In genomic region chr3:43330981-43331380, GRCh38 we compare ENCODE assay signal across 20 cellular contexts. TPM values are rescaled to one million over a fixed set of nuclear protein-coding genes. Genes with fewer than 3 reads are reported as not detected.
DNase-seq lines count a peak whose midpoint lies in the region; FAIRE-seq and TF ChIP-seq lines count a peak whose summit lies in the region.
"Had no signal": no experiment of that assay in that cellular context is flagged by ENCODE, and none has a peak within 500 bp of the region (broad histone marks: within the 10 kb centered on the region; RNA-seq: fewer than 3 reads in every experiment).

No MANE protein-coding gene starts in this region.

- no peaks in the 10 kb centered on the region for H3K27me3 Mint-ChIP-seq in activated naive CD8-positive, alpha-beta T cell
- H3K27me3 Mint-ChIP-seq in CD4-positive, alpha-beta memory T cell, result no peaks in the 10 kb centered on the region
- no peaks in the 10 kb centered on the region for H3K27me3 Mint-ChIP-seq in T-helper 2 cell treated with Interferon-gamma antibody and Interleukin-4, amounts not matched to agents 5 μg/mL and 100 μg/mL, for 36 hours (ENCODE audit: low read depth)
- H3K27me3 Mint-ChIP-seq: activated CD4-positive, alpha-beta memory T cell treated with anti-CD3 and anti-CD28 coated beads for 36 hours; progenitor cell of endocrine pancreas; type B pancreatic cell had no signal

- peaks cover 25% of the 10 kb centered on the region for H3K36me3 Mint-ChIP-seq in activated naive CD8-positive, alpha-beta T cell
- H3K36me3 Mint-ChIP-seq in CD4-positive, alpha-beta memory T cell, result peaks cover 43 to 48% of the 10 kb centered on the region in 2 donors
- H3K36me3 Mint-ChIP-seq in T-helper 2 cell treated with Interferon-gamma antibody and Interleukin-4, amounts not matched to agents 5 μg/mL and 100 μg/mL, for 36 hours (ENCODE audit: low read depth), result peaks cover 60% of the 10 kb centered on the region

- H3K36me3 ChIP-seq in CD4-positive, alpha-beta memory T cell (ENCODE audit: insufficient read depth, low read length), result peaks cover 26% of the 10 kb centered on the region

- intact Hi-C loops in CD4-positive, alpha-beta memory T cell (cut with micrococcal nuclease), result no loop called here

- TF ChIP-seq CTCF in AG10803 (conservative IDR thresholded peaks at IDR 0.05; ENCODE audit: low read length), result no peak
- TF ChIP-seq CTCF in fibroblast of the aortic adventitia (IDR thresholded peaks at IDR 0.05; ENCODE audit: insufficient read depth, low read length), result no peak

- no peak overlapping the region for H3K27ac ChIP-seq in CD4-positive, alpha-beta memory T cell (ENCODE audit: low read depth, low read length)
- H3K27ac ChIP-seq: esophagus muscularis mucosa had no signal

- H3K4me3 ChIP-seq in AG10803 (ENCODE audit: low read length), result no peak overlapping the region
- no peak overlapping the region for H3K4me3 ChIP-seq in fibroblast of the aortic adventitia (ENCODE audit: low read depth, low read length)
- no peak overlapping the region for H3K4me3 ChIP-seq in CD4-positive, alpha-beta memory T cell (ENCODE audit: low read length in 2 of 2)
- H3K4me3 ChIP-seq: esophagus muscularis mucosa, skin epidermis had no signal

- POLR2A ChIA-PET in CD4-positive, alpha-beta memory T cell (lab: Charles Lee; ENCODE audit: partially characterized antibody), result no interaction called here

- H3K27me3 ChIP-seq in CD4-positive, alpha-beta memory T cell (ENCODE audit: insufficient read depth, low read length), result no peaks in the 10 kb centered on the region
- H3K27me3 ChIP-seq: esophagus muscularis mucosa had no signal

- H3K9me3 Mint-ChIP-seq in activated naive CD8-positive, alpha-beta T cell (ENCODE audit: low read depth), result peaks cover 7% of the 10 kb centered on the region
- peaks cover 0 to 12% (median 10%) of the 10 kb centered on the region in 8 donors for H3K9me3 Mint-ChIP-seq in CD4-positive, alpha-beta memory T cell
- peaks cover 20% of the 10 kb centered on the region for H3K9me3 Mint-ChIP-seq in T-helper 2 cell treated with Interferon-gamma antibody and Interleukin-4, amounts not matched to agents 5 μg/mL and 100 μg/mL, for 36 hours
- H3K9me3 Mint-ChIP-seq: type B pancreatic cell had no signal

- H3K27ac Mint-ChIP-seq in activated naive CD8-positive, alpha-beta T cell, result peak overlapping the region; percentile 83
- peak overlapping the region in 3 of 7 donors; percentile 35 to 58 (median 40) for H3K27ac Mint-ChIP-seq in CD4-positive, alpha-beta memory T cell
- no peak overlapping the region for H3K27ac Mint-ChIP-seq in T-helper 2 cell treated with Interferon-gamma antibody and Interleukin-4, amounts not matched to agents 5 μg/mL and 100 μg/mL, for 36 hours
- H3K27ac Mint-ChIP-seq: activated CD4-positive, alpha-beta memory T cell treated with anti-CD3 and anti-CD28 coated beads for 36 hours; activated T-helper 1 cell treated with anti-CD3 and anti-CD28 coated beads, Interleukin-12 subunit alpha, Interleukin-12 subunit beta, Interleukin-2, Interleukin-4 antibody, amounts not matched to agents 30 ng/mL and 10 ng/mL and 1 ng/mL, durations not matched to agents 14 hours and 24 hours and 36 hours; progenitor cell of endocrine pancreas; type B pancreatic cell had no signal

- no peak overlapping the region for H3K4me3 Mint-ChIP-seq in activated naive CD8-positive, alpha-beta T cell
- H3K4me3 Mint-ChIP-seq in CD4-positive, alpha-beta memory T cell, result no peak overlapping the region
- H3K4me3 Mint-ChIP-seq in T-helper 2 cell treated with Interferon-gamma antibody and Interleukin-4, amounts not matched to agents 5 μg/mL and 100 μg/mL, for 36 hours, result no peak overlapping the region
- H3K4me3 Mint-ChIP-seq: activated CD4-positive, alpha-beta memory T cell treated with anti-CD3 and anti-CD28 coated beads for 36 hours; activated T-helper 1 cell treated with anti-CD3 and anti-CD28 coated beads, Interleukin-12 subunit alpha, Interleukin-12 subunit beta, Interleukin-2, Interleukin-4 antibody, amounts not matched to agents 30 ng/mL and 10 ng/mL and 1 ng/mL, durations not matched to agents 14 hours and 24 hours and 36 hours; type B pancreatic cell had no signal

- peaks cover 48% of the 10 kb centered on the region for H3K4me1 ChIP-seq in CD4-positive, alpha-beta memory T cell (ENCODE audit: insufficient read depth, low read length)

- peak; percentile 27 for FAIRE-seq in G401.6 (lab: Jason Lieb, UNC)
- FAIRE-seq: islet of Langerhans had no signal

- peaks cover 0 to 10% of the 10 kb centered on the region in 2 donors for H3K9me3 ChIP-seq in CD4-positive, alpha-beta memory T cell (ENCODE audit: control insufficient read depth in 1 of 2, low read length in 2 of 2)

- peak; percentile 43 for DNase-seq in AG10803 (ENCODE audit: low read depth)
- peak; percentile 5 for DNase-seq in fibroblast of the aortic adventitia (ENCODE audit: low read depth)
- no peak for DNase-seq in CD4-positive, alpha-beta memory T cell
- DNase-seq in activated CD8-positive, alpha-beta memory T cell treated with anti-CD3 and anti-CD28 coated beads, Interleukin-2, amount 50 U/mL, for 4 hours, result no peak
- no peak for DNase-seq in T-helper 2 cell treated with Interferon-gamma antibody and Interleukin-4, amounts not matched to agents 5 μg/mL and 100 μg/mL, for 36 hours (ENCODE audit: low spot score)
- no peak for DNase-seq in HuH-7.5 (ENCODE audit: low spot score)
- DNase-seq: activated CD4-positive, alpha-beta memory T cell treated with anti-CD3 and anti-CD28 coated beads for 36 hours; EL; NCI-H1436; SIG-M5; stimulated activated naive CD8-positive, alpha-beta T cell treated with anti-CD3 and anti-CD28 coated beads, Interleukin-15, Interleukin-2, amounts not matched to agents 100 U/mL and 50 U/mL, for 24 hours; T-helper 1 cell had no signal

- H3K4me1 Mint-ChIP-seq in activated naive CD8-positive, alpha-beta T cell (ENCODE audit: low read depth), result peaks cover 66% of the 10 kb centered on the region
- peaks cover 36 to 58% (median 44%) of the 10 kb centered on the region in 4 donors for H3K4me1 Mint-ChIP-seq in CD4-positive, alpha-beta memory T cell
- peaks cover 25% of the 10 kb centered on the region for H3K4me1 Mint-ChIP-seq in T-helper 2 cell treated with Interferon-gamma antibody and Interleukin-4, amounts not matched to agents 5 μg/mL and 100 μg/mL, for 36 hours (ENCODE audit: low read depth)

- CTCF ChIA-PET in CD4-positive, alpha-beta memory T cell (lab: Charles Lee; ENCODE audit: partially characterized antibody), result no interaction called here

RNA-seq across cellular contexts. Expression of gene SNRK, which starts 44.6 kb away (rescaled TPM):
- 17.3 and 24.9 TPM in 2 replicates for total RNA-seq in fibroblast of the aortic adventitia (ENCODE audit: low replicate concordance)
- total RNA-seq in CD4-positive, alpha-beta memory T cell, result 100 to 1,000 TPM; 104 to 108 TPM
- 10 to 100 TPM; 39.8 to 50.5 TPM for polyA plus RNA-seq in CD4-positive, alpha-beta memory T cell

Comparison
In these comparisons a context has a peak if more than half of its experiments do, and no peak if none do; other contexts are left out.
1. DNase-seq: peak in AG10803 (single experiment) and fibroblast of the aortic adventitia (single experiment); none in CD4-positive, alpha-beta memory T cell (0 of 5), activated CD8-positive, alpha-beta memory T cell treated with anti-CD3 and anti-CD28 coated beads, Interleukin-2, amount 50 U/mL, for 4 hours (single experiment), T-helper 2 cell treated with Interferon-gamma antibody and Interleukin-4, amounts not matched to agents 5 μg/mL and 100 μg/mL, for 36 hours (single experiment) and HuH-7.5 (single experiment).